In the genomic region with DNA sequence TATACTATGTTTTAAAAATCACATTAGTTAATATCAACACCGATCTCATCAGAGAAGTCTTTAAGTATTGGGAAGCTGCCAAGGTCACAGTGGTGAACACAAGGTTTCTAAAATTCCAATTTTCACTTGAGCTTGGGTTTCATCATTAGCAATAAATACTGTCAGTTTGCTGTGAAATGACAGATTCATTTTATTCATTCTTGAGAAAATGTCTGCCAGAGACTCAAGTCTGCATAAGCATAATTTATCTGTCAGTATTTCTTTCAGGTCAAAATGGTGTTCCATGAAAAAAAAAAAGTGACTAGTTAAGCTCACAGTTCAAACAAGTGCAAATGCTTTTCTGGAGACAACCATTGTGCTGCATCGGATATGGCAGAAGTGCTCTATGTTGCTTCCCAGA, we compare ENCODE assay signal across 16 cellular contexts. TPM values are rescaled to one million over a fixed set of nuclear protein-coding genes. Genes with fewer than 3 reads are reported as not detected.
DNase-seq lines count a peak whose midpoint lies in the region; TF ChIP-seq lines count a peak whose summit lies in the region.
"Had no signal": no experiment of that assay in that cellular context is flagged by ENCODE, and none has a peak within 500 bp of the region (broad histone marks: within the 10 kb centered on the region; RNA-seq: fewer than 3 reads in every experiment).

No MANE protein-coding gene starts in this region.

- H4K20me1 ChIP-seq in PC-9 (ENCODE audit: insufficient read depth) = no peaks in the 10 kb centered on the region
- no peaks in the 10 kb centered on the region for H4K20me1 ChIP-seq in hepatocyte (ENCODE audit: insufficient read depth, poor library complexity, severe bottlenecking)

- H3K4me1 ChIP-seq in PC-9 (replicated peaks; ENCODE audit: insufficient read depth) (peaks cover 40% of the 10 kb centered on the region), hepatocyte (ENCODE audit: insufficient read depth) (no peaks in the 10 kb centered on the region)

- H3F3A ChIP-seq in PC-9 (ENCODE audit: insufficient read depth, low read depth) = peaks cover 28% of the 10 kb centered on the region; the same call in 1 of the 2 replicates

- CTCF ChIA-PET in activated CD4-positive, alpha-beta memory T cell treated with anti-CD3 and anti-CD28 coated beads, Interleukin-2, amount 10 ng/mL, durations not matched to agents 7 days and 5 days (lab: Charles Lee) = interaction anchor here (0.7 to 10.6 kb wide), 17 partner anchors 12 to 257 kb away, joined by 3 to 159 read pairs (median 3); no protein-coding TSS in a partner anchor
- CTCF ChIA-PET in activated CD4-positive, alpha-beta memory T cell treated with anti-CD3 and anti-CD28 coated beads for 36 hours (lab: Charles Lee) = interaction anchor here (0.6 to 8.5 kb wide), 11 partner anchors 8 to 254 kb away, joined by 3 to 171 read pairs (median 6); a partner anchor contains a TSS
- CTCF ChIA-PET in PC-9 (lab: Charles Lee) = interaction anchor here (0.6 to 1.3 kb wide), 6 partner anchors 8 to 678 kb away, joined by 3 to 5 read pairs (median 3); a partner anchor contains a TSS

- H3K4me2 ChIP-seq in PC-9 = peak overlapping the region; percentile 26
- no peak overlapping the region for H3K4me2 ChIP-seq in hepatocyte

- H2AFZ ChIP-seq in PC-9 = no peak overlapping the region
- H2AFZ ChIP-seq in hepatocyte = no peak overlapping the region

- WGBS in hepatocyte (ENCODE audit: low lambda C conversion rate, missing lambda C conversion rate) = 79% methylated on average over 2 of the region's 2 CpGs

- TF ChIP-seq CTCF in PC-9 (conservative IDR thresholded peaks at IDR 0.05) (no peak), hepatocyte (IDR thresholded peaks at IDR 0.05; ENCODE audit: poor library complexity) (no peak), type B pancreatic cell (conservative IDR thresholded peaks at IDR 0.05) (no peak)

- H3K36me3 ChIP-seq in PC-9 (ENCODE audit: low read depth) (no peaks in the 10 kb centered on the region), hepatocyte (replicated peaks; ENCODE audit: insufficient read depth, low read depth) (no peaks in the 10 kb centered on the region)

- no peak overlapping the region for H3K4me3 ChIP-seq in PC-9
- H3K4me3 ChIP-seq in hepatocyte = no peak overlapping the region

- BruUV-seq in PC-9 (replicated peaks; lab: Mats Ljungman, UMichigan) = no TSS peak

- H3K79me2 ChIP-seq in PC-9 (ENCODE audit: low read depth) (no peaks in the 10 kb centered on the region), hepatocyte (no peaks in the 10 kb centered on the region)

- no peak for DNase-seq in activated CD4-positive, alpha-beta memory T cell treated with anti-CD3 and anti-CD28 coated beads, Interleukin-2, amount 10 ng/mL, durations not matched to agents 7 days and 5 days
- no peak for DNase-seq in activated CD4-positive, alpha-beta memory T cell treated with anti-CD3 and anti-CD28 coated beads for 36 hours
- DNase-seq in PC-9 (no peak), hepatocyte (ENCODE audit: low spot score) (no peak), type B pancreatic cell (ENCODE audit: extremely low spot score, unreplicated experiment) (no peak), SHP77 (lab: John Stamatoyannopoulos, UW) (no peak), NCI-H524 (lab: John Stamatoyannopoulos, UW) (no peak), NCI-H1105 treated with DMSO at 0.1 percent for 48 hours (lab: John Stamatoyannopoulos, UW) (no peak)
- DNase-seq: 8988T; ACHN; Caco-2; CD8-positive, alpha-beta T cell; GF-D8; HCEC 1CT had no signal

- H3K9me3 ChIP-seq in PC-9 (ENCODE audit: insufficient read depth, low read depth) = no peaks in the 10 kb centered on the region
- H3K9me3 ChIP-seq in hepatocyte (ENCODE audit: low read depth) = no peaks in the 10 kb centered on the region
- H3K9me3 ChIP-seq: Caco-2 had no signal

- H3K27ac Mint-ChIP-seq in activated CD4-positive, alpha-beta memory T cell treated with anti-CD3 and anti-CD28 coated beads, Interleukin-2, amount 10 ng/mL, durations not matched to agents 7 days and 5 days = peak overlapping the region; percentile 76
- no peak overlapping the region for H3K27ac Mint-ChIP-seq in activated CD4-positive, alpha-beta memory T cell treated with anti-CD3 and anti-CD28 coated beads for 36 hours
- peak overlapping the region; percentile 75 for H3K27ac Mint-ChIP-seq in type B pancreatic cell
- H3K27ac Mint-ChIP-seq: B cell; CD14-positive monocyte; CD8-positive, alpha-beta T cell had no signal

- no peak overlapping the region for H3K27ac ChIP-seq in PC-9
- peak overlapping the region; percentile 47 for H3K27ac ChIP-seq in hepatocyte

- H3K27me3 Mint-ChIP-seq in activated CD4-positive, alpha-beta memory T cell treated with anti-CD3 and anti-CD28 coated beads, Interleukin-2, amount 10 ng/mL, durations not matched to agents 7 days and 5 days = no peaks in the 10 kb centered on the region
- peaks cover 1% of the 10 kb centered on the region for H3K27me3 Mint-ChIP-seq in activated CD4-positive, alpha-beta memory T cell treated with anti-CD3 and anti-CD28 coated beads for 36 hours
- H3K27me3 Mint-ChIP-seq in type B pancreatic cell = peaks cover 4% of the 10 kb centered on the region

- POLR2A ChIA-PET in activated CD4-positive, alpha-beta memory T cell treated with anti-CD3 and anti-CD28 coated beads, Interleukin-2, amount 10 ng/mL, durations not matched to agents 7 days and 5 days (lab: Charles Lee) = interaction anchor here (1.0 to 3.0 kb wide), 7 partner anchors 8 to 259 kb away, joined by 3 to 13 read pairs (median 4); a partner anchor contains a TSS
- POLR2A ChIA-PET in activated CD4-positive, alpha-beta memory T cell treated with anti-CD3 and anti-CD28 coated beads for 36 hours (lab: Charles Lee) = no interaction called here
- POLR2A ChIA-PET in PC-9 (lab: Charles Lee; ENCODE audit: unreplicated experiment) = interaction anchor here (0.6 kb wide), 2 partner anchors 750 to 1022 kb away, joined by 5 to 6 read pairs; no protein-coding TSS in a partner anchor

- no peaks in the 10 kb centered on the region for H3K36me3 Mint-ChIP-seq in activated CD4-positive, alpha-beta memory T cell treated with anti-CD3 and anti-CD28 coated beads, Interleukin-2, amount 10 ng/mL, durations not matched to agents 7 days and 5 days (ENCODE audit: low read depth)
- no peaks in the 10 kb centered on the region for H3K36me3 Mint-ChIP-seq in activated CD4-positive, alpha-beta memory T cell treated with anti-CD3 and anti-CD28 coated beads for 36 hours
- H3K36me3 Mint-ChIP-seq in type B pancreatic cell = no peaks in the 10 kb centered on the region
- H3K36me3 Mint-ChIP-seq: CD8-positive, alpha-beta T cell had no signal

- peaks cover 76% of the 10 kb centered on the region for H3K4me1 Mint-ChIP-seq in activated CD4-positive, alpha-beta memory T cell treated with anti-CD3 and anti-CD28 coated beads, Interleukin-2, amount 10 ng/mL, durations not matched to agents 7 days and 5 days
- peaks cover 49% of the 10 kb centered on the region for H3K4me1 Mint-ChIP-seq in activated CD4-positive, alpha-beta memory T cell treated with anti-CD3 and anti-CD28 coated beads for 36 hours (ENCODE audit: low read depth)
- peaks cover 32% of the 10 kb centered on the region for H3K4me1 Mint-ChIP-seq in type B pancreatic cell (ENCODE audit: unreplicated experiment)

- H3K9me2 ChIP-seq in PC-9 (ENCODE audit: insufficient read depth) (no peaks in the 10 kb centered on the region), hepatocyte (replicated peaks; ENCODE audit: insufficient read depth) (no peaks in the 10 kb centered on the region)

- H3K9me3 Mint-ChIP-seq in activated CD4-positive, alpha-beta memory T cell treated with anti-CD3 and anti-CD28 coated beads, Interleukin-2, amount 10 ng/mL, durations not matched to agents 7 days and 5 days = no peaks in the 10 kb centered on the region
- H3K9me3 Mint-ChIP-seq in activated CD4-positive, alpha-beta memory T cell treated with anti-CD3 and anti-CD28 coated beads for 36 hours = no peaks in the 10 kb centered on the region
- H3K9me3 Mint-ChIP-seq in type B pancreatic cell = no peaks in the 10 kb centered on the region
- H3K9me3 Mint-ChIP-seq: CD14-positive monocyte; CD8-positive, alpha-beta T cell had no signal

- intact Hi-C loops in activated CD4-positive, alpha-beta memory T cell treated with anti-CD3 and anti-CD28 coated beads for 36 hours (cut with micrococcal nuclease) = loop anchor here (5.0 kb wide), 1 partner anchor 252 kb away; no protein-coding TSS in a partner anchor
- intact Hi-C loops in PC-9 (cut with micrococcal nuclease; ENCODE audit: unreplicated experiment) = loop anchor here (1.0 to 5.0 kb wide), 2 partner anchors 127 to 206 kb away; no protein-coding TSS in a partner anchor

- H3K4me3 Mint-ChIP-seq in activated CD4-positive, alpha-beta memory T cell treated with anti-CD3 and anti-CD28 coated beads, Interleukin-2, amount 10 ng/mL, durations not matched to agents 7 days and 5 days = no peak overlapping the region
- no peak overlapping the region for H3K4me3 Mint-ChIP-seq in activated CD4-positive, alpha-beta memory T cell treated with anti-CD3 and anti-CD28 coated beads for 36 hours
- H3K4me3 Mint-ChIP-seq in type B pancreatic cell = no peak overlapping the region
- H3K4me3 Mint-ChIP-seq: B cell; CD14-positive monocyte; CD8-positive, alpha-beta T cell had no signal

- no peaks in the 10 kb centered on the region for H3K27me3 ChIP-seq in PC-9 (ENCODE audit: insufficient read depth, low read depth)
- no peaks in the 10 kb centered on the region for H3K27me3 ChIP-seq in hepatocyte

RNA-seq across cellular contexts. Expression of a gene that starts 8.1 kb away (rescaled TPM):
- total RNA-seq in activated CD4-positive, alpha-beta memory T cell treated with anti-CD3 and anti-CD28 coated beads, Interleukin-2, amount 10 ng/mL, durations not matched to agents 7 days and 5 days = 100 to 1,000 TPM; 107 to 109 TPM
- total RNA-seq in activated CD4-positive, alpha-beta memory T cell treated with anti-CD3 and anti-CD28 coated beads for 36 hours = 10 to 100 TPM; 26.5 to 32.0 TPM
- total RNA-seq in PC-9 (2021) = 7.9 and 9.9 TPM in 2 replicates
- 5.2 and 7.3 TPM in 2 replicates for total RNA-seq in hepatocyte
- polyA plus RNA-seq in hepatocyte = 6.3 and 8.9 TPM in 2 replicates
- total RNA-seq in type B pancreatic cell (ENCODE audit: low replicate concordance) = 7.5 and 11.3 TPM in 2 replicates

RNA-seq across cellular contexts. Expression of a gene that starts 28.2 kb away (rescaled TPM):
- total RNA-seq in activated CD4-positive, alpha-beta memory T cell treated with anti-CD3 and anti-CD28 coated beads, Interleukin-2, amount 10 ng/mL, durations not matched to agents 7 days and 5 days = 10 to 100 TPM; 12.2 to 13.3 TPM
- 10 to 100 TPM; 15.2 to 17.4 TPM for total RNA-seq in activated CD4-positive, alpha-beta memory T cell treated with anti-CD3 and anti-CD28 coated beads for 36 hours
- total RNA-seq in PC-9 (2021) (152 and 180 TPM in 2 replicates), hepatocyte (709 and 805 TPM in 2 replicates), type B pancreatic cell (ENCODE audit: low replicate concordance) (151 and 229 TPM in 2 replicates)
- polyA plus RNA-seq in hepatocyte = 479 and 492 TPM in 2 replicates
